17 cellular contexts compared by ENCODE assay signal in genomic region chr12:44859998-44860689, GRCh38. TPM values are rescaled to one million over a fixed set of nuclear protein-coding genes. Genes with fewer than 3 reads are reported as not detected.
"Had no signal": no experiment of that assay in that cellular context is flagged by ENCODE, and none has a peak within 500 bp of the region (broad histone marks: within the 10 kb centered on the region; RNA-seq: fewer than 3 reads in every experiment).

No MANE protein-coding gene starts in this region.

- H3K4me3 ChIP-seq: ascending aorta, lower lobe of right lung, right lobe of liver, tibial artery had no signal

- ATAC-seq: natural killer cell treated with Interleukin-12 subunit alpha and Interleukin-12 subunit beta and Interleukin-15 and Interleukin-18, amount 100 ng/mL, for 72 hours; right lobe of liver; stimulated activated naive B cell treated with anti-CD40 and anti-IgM and Interleukin-4, amounts not matched to agents 10 μg/mL and 1 μg/mL and 100 μg/mL, for 72 hours had no signal

- H3K36me3 Mint-ChIP-seq: stimulated activated naive B cell treated with anti-CD40 and anti-IgM and Interleukin-4, amounts not matched to agents 10 μg/mL and 1 μg/mL and 100 μg/mL, for 72 hours had no signal

- H3K4me1 Mint-ChIP-seq: stimulated activated naive B cell treated with anti-CD40 and anti-IgM and Interleukin-4, amounts not matched to agents 10 μg/mL and 1 μg/mL and 100 μg/mL, for 72 hours had no signal

- DNase-seq: activated CD4-positive, CD25-positive, alpha-beta regulatory T cell treated with anti-CD3 and anti-CD28 coated beads, Interleukin-2, amount 50 U/mL, for 72 hours; activated effector memory CD4-positive, alpha-beta T cell treated with anti-CD3 and anti-CD28 coated beads, Interleukin-2, amount 50 U/mL, for 16 hours; cortex of kidney; erythroblast; foreskin melanocyte; hypothalamus; islet precursor cell; lower lobe of right lung; right lobe of liver; small intestine; stimulated activated CD4-positive, alpha-beta T cell treated with anti-CD3 and anti-CD28 coated beads, Interleukin-4, amount 100 ng/mL, for 4 hours; stimulated activated naive B cell treated with anti-CD40 and anti-IgM and Interleukin-4, amounts not matched to agents 10 μg/mL and 1 μg/mL and 100 μg/mL, for 72 hours; substantia nigra; tibial artery had no signal

- H3K27ac Mint-ChIP-seq: stimulated activated naive B cell treated with anti-CD40 and anti-IgM and Interleukin-4, amounts not matched to agents 10 μg/mL and 1 μg/mL and 100 μg/mL, for 72 hours had no signal

- H3K4me1 ChIP-seq: ascending aorta, lower lobe of right lung, parathyroid adenoma, right lobe of liver, tibial artery had no signal

- H3K27me3 ChIP-seq: ascending aorta, right lobe of liver, tibial artery had no signal

- H3K36me3 ChIP-seq: ascending aorta, lower lobe of right lung, right lobe of liver, tibial artery had no signal

- H3K9me3 ChIP-seq: right lobe of liver had no signal

- H3K27ac ChIP-seq: ascending aorta, lower lobe of right lung, parathyroid adenoma, right lobe of liver, tibial artery had no signal

- H3K4me3 Mint-ChIP-seq: natural killer cell treated with Interleukin-12 subunit alpha and Interleukin-12 subunit beta and Interleukin-15 and Interleukin-18, amount 100 ng/mL, for 72 hours; stimulated activated naive B cell treated with anti-CD40 and anti-IgM and Interleukin-4, amounts not matched to agents 10 μg/mL and 1 μg/mL and 100 μg/mL, for 72 hours had no signal

RNA-seq across cellular contexts. Expression of gene NELL2, which starts 16.0 kb away (rescaled TPM):
- total RNA-seq: ascending aorta had no signal
